8 cellular contexts compared by ENCODE assay signal in the genomic region with DNA sequence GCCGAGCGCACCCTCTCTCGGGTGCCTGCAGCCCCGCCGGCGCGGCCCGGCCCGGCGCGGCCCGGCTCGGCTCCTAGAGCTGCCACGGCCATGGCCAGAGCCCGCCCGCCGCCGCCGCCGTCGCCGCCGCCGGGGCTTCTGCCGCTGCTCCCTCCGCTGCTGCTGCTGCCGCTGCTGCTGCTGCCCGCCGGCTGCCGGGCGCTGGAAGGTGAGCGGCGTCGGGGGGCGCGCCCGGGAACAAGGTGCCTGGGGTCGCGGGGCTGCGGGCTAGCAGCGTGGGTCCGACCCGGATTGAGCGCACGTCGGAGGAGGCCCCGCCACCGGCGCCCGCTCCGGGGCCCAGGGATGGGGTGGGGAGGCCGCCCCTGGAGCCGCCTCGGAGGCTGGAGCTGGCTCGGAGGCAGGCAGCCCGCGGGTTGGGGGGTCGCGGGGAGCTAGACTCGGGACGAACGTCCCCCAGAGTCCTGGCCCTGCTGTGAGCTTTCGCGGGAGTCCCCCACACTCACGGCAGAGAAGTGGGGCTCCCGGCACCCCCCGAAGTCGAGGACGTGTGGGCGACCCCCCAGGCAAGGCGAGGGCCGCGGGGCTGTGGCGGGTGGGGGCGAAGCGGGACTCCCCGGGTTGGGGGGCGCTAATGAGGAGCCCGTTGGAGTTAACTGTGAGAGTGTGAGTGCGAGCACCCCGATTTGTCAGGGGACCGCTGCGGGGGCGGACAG. TPM values are rescaled to one million over a fixed set of nuclear protein-coding genes. Genes with fewer than 3 reads are reported as not detected.
DNase-seq lines count a peak whose midpoint lies in the region; ATAC-seq and TF ChIP-seq lines count a peak whose summit lies in the region.

No MANE protein-coding gene starts in this region.

- no peaks in the 10 kb centered on the region for H3K36me3 Mint-ChIP-seq in T-cell

- no peak for TF ChIP-seq POLR2A in heart left ventricle (IDR thresholded peaks at IDR 0.05)
- no peak for TF ChIP-seq POLR2A in thyroid gland (IDR thresholded peaks at IDR 0.05)

- H3K9me3 ChIP-seq in heart left ventricle, result no peaks in the 10 kb centered on the region
- H3K9me3 ChIP-seq in thyroid gland, result no peaks in the 10 kb centered on the region

- intact Hi-C loops in heart left ventricle (cut with DNase I) (no loop called here), thyroid gland (cut with DNase I) (no loop called here)

- POLR2A ChIA-PET in T-cell (lab: Charles Lee), result no interaction called here

- 5 to 16% (median 6%) methylated on average over 25 to 84 of the region's 84 CpGs; no CpG with 5 or more reads in 1 of the 4 donors for WGBS in heart left ventricle, 4 donors
- 7% methylated on average over 15 of the region's 84 CpGs; no CpG with 5 or more reads in 1 of the 2 donors for WGBS in thyroid gland, 2 donors

- H3K4me3 ChIP-seq in heart left ventricle, result peak overlapping the region; percentile 41 to 82 (median 66)
- peak overlapping the region in 1 of 3 donors; percentile 47 for H3K4me3 ChIP-seq in thyroid gland (replicated peaks in 1 of 3)

- H3K36me3 ChIP-seq in heart left ventricle (no peaks in the 10 kb centered on the region), thyroid gland (no peaks in the 10 kb centered on the region)

- DNase-seq in ELR (ENCODE audit: low read depth), result peak; percentile 28
- DNase-seq in T-cell, result peak in 1 of 34 experiments; percentile 19
- DNase-seq in heart left ventricle, result peak in 2 of 5 donors; percentile 27 to 64
- DNase-seq in retina, result peak; percentile 59
- no peak for DNase-seq in stimulated activated naive CD4-positive, alpha-beta T cell treated with Interleukin-2 at 50 U/mL for 16 hours (lab: John Stamatoyannopoulos, UW)
- DNase-seq in DMS53 (lab: John Stamatoyannopoulos, UW), result no peak
- no peak for DNase-seq in foreskin melanocyte
- no peak for DNase-seq in thyroid gland

- CTCF ChIA-PET in T-cell (lab: Charles Lee), result interaction anchor here (0.6 to 2.0 kb wide), 3 partner anchors 204 to 789 kb away, joined by 3 to 7 read pairs (median 6); no protein-coding TSS in a partner anchor

- H3K4me1 Mint-ChIP-seq in T-cell, result peaks cover 28 to 49% (median 39%) of the 10 kb centered on the region in 3 donors

- H3K4me3 Mint-ChIP-seq in T-cell, result peak overlapping the region in 1 of 3 donors; percentile 81

- H3K27ac ChIP-seq in heart left ventricle (peak overlapping the region in 8 of 12 donors; percentile 29 to 73 (median 60)), thyroid gland (peak overlapping the region in 1 of 3 donors; percentile 27)

- peaks cover 22 to 53% of the 10 kb centered on the region in 2 donors for H3K27me3 Mint-ChIP-seq in T-cell

- H3K27ac Mint-ChIP-seq in T-cell, result no peak overlapping the region

- ATAC-seq in T-cell (replicated peaks in 1 of 4) (peak; percentile 7 to 16 (median 12)), heart left ventricle (peak in 2 of 4 donors; percentile 2 to 14)

- no peaks in the 10 kb centered on the region for H3K9me3 Mint-ChIP-seq in T-cell

- peaks cover 0 to 16% (median 0%) of the 10 kb centered on the region in 9 donors for H3K27me3 ChIP-seq in heart left ventricle
- H3K27me3 ChIP-seq in thyroid gland, result no peaks in the 10 kb centered on the region

- H3K4me1 ChIP-seq in heart left ventricle, result peaks cover 0 to 35% (median 18%) of the 10 kb centered on the region in 12 donors
- H3K4me1 ChIP-seq in thyroid gland, result peaks cover 15 to 36% of the 10 kb centered on the region in 2 donors

- no peak for TF ChIP-seq CTCF in heart left ventricle (IDR thresholded peaks at IDR 0.05)
- no peak for TF ChIP-seq CTCF in thyroid gland (IDR thresholded peaks at IDR 0.05)

RNA-seq across cellular contexts. Expression of gene EPHB3, which starts 0.7 kb away (rescaled TPM):
- 1 to 10 TPM in 1 of 5 donors, under 1 TPM in 4; 0.35 to 1.1 (median 0.55) TPM for total RNA-seq in T-cell
- 1 to 10 TPM in 8 of 9 donors, under 1 TPM in 1; 1.00 to 4.6 (median 2.4) TPM for total RNA-seq in heart left ventricle
- 1 to 10 TPM; 1.4 TPM for polyA plus RNA-seq in heart left ventricle
- total RNA-seq in thyroid gland, result 1 to 10 TPM in 2 of 4 donors, under 1 TPM in 2; 0.46 to 2.7 (median 1.1) TPM

Comparison
In these comparisons a context has a peak if more than half of its experiments do, and no peak if none do; other contexts are left out.
1. DNase-seq: peak in ELR (single experiment) and retina (single experiment); none in stimulated activated naive CD4-positive, alpha-beta T cell treated with Interleukin-2 at 50 U/mL for 16 hours (single experiment), DMS53 (single experiment), foreskin melanocyte (single experiment) and thyroid gland (0 of 2).